ENCODE assay signal across 25 cellular contexts in the genomic region with DNA sequence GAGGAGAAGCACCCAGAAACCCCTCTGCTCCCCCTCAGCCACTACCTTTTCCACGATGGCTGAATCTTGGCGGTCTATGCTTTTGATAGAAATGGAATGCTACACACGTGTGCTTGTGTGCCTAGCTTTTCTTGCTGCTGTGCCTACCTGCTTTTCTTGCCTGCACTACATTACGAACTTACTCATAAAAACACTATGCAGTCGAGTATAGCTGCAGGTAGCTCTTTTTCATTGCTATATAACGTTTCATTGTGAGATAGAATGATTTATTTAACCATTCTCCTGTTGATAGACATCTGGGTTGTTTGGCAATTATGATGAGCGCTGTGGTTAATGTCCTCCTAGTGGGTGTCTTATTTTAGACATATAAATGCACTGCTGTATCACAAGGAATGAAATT.
"Had no signal": no experiment of that assay in that cellular context is flagged by ENCODE, and none has a peak within 500 bp of the region (broad histone marks: within the 10 kb centered on the region; RNA-seq: fewer than 3 reads in every experiment).

No MANE protein-coding gene starts in this region.

- H3K27ac ChIP-seq: brain microvascular endothelial cell, ovary, right lobe of liver, testis, VCaP had no signal

- ATAC-seq: effector memory CD8-positive, alpha-beta T cell; right lobe of liver had no signal

- H3K4me3 ChIP-seq: ovary, right lobe of liver, testis, transverse colon had no signal

- H3K36me3 Mint-ChIP-seq: activated naive CD8-positive, alpha-beta T cell treated with anti-CD3 and anti-CD28 coated beads, Interleukin-2, amount 10 ng/mL, durations not matched to agents 7 days and 5 days; immature natural killer cell; memory B cell had no signal

- H3K27me3 ChIP-seq: brain microvascular endothelial cell, ovary, right lobe of liver, testis, transverse colon had no signal

- H3K4me1 ChIP-seq: right lobe of liver had no signal

- H3K4me3 Mint-ChIP-seq: activated naive CD4-positive, alpha-beta T cell treated with anti-CD3 and anti-CD28 coated beads, Interleukin-2, amount 10 ng/mL, durations not matched to agents 7 days and 5 days; activated naive CD8-positive, alpha-beta T cell treated with anti-CD3 and anti-CD28 coated beads, Interleukin-2, amount 10 ng/mL, durations not matched to agents 7 days and 5 days; immature natural killer cell; memory B cell had no signal

- H3K9me3 Mint-ChIP-seq: activated naive CD8-positive, alpha-beta T cell treated with anti-CD3 and anti-CD28 coated beads, Interleukin-2, amount 10 ng/mL, durations not matched to agents 7 days and 5 days; memory B cell had no signal

- DNase-seq: activated CD4-positive, alpha-beta T cell treated with anti-CD3 and anti-CD28 coated beads for 48 hours; activated CD4-positive, alpha-beta T cell treated with anti-CD3 and anti-CD28 coated beads, Interleukin-2, amount 50 U/mL, for 48 hours; activated CD8-positive, alpha-beta memory T cell treated with anti-CD3 and anti-CD28 coated beads for 24 hours; activated gamma-delta T cell; activated naive CD4-positive, alpha-beta T cell treated with anti-CD3 and anti-CD28 coated beads, Interleukin-2, amount 10 ng/mL, durations not matched to agents 7 days and 5 days; activated naive CD8-positive, alpha-beta T cell treated with anti-CD3 and anti-CD28 coated beads, Interleukin-2, amount 10 ng/mL, durations not matched to agents 7 days and 5 days; activated T-cell treated with anti-CD3 and anti-CD28 coated beads, Interleukin-2, amount 50 U/mL, for 1 hour; brain microvascular endothelial cell; cortex of kidney; effector memory CD8-positive, alpha-beta T cell; head of caudate nucleus; hypothalamus; immature natural killer cell; midbrain; naive thymus-derived CD4-positive, alpha-beta T cell; ovary; right lobe of liver; stimulated activated CD4-positive, alpha-beta T cell treated with anti-CD3 and anti-CD28 coated beads, Interleukin-2, amount 100 ng/mL, for 48 hours; stimulated activated naive CD4-positive, alpha-beta T cell treated with Interleukin-2 at 50 U/mL for 16 hours; T-helper 9 cell; testis; transverse colon had no signal

- H3K36me3 ChIP-seq: brain microvascular endothelial cell, ovary, right lobe of liver, transverse colon had no signal

- H3K9me3 ChIP-seq: ovary, right lobe of liver, testis, transverse colon had no signal

- H3K27ac Mint-ChIP-seq: activated naive CD4-positive, alpha-beta T cell treated with anti-CD3 and anti-CD28 coated beads, Interleukin-2, amount 10 ng/mL, durations not matched to agents 7 days and 5 days; activated naive CD8-positive, alpha-beta T cell treated with anti-CD3 and anti-CD28 coated beads, Interleukin-2, amount 10 ng/mL, durations not matched to agents 7 days and 5 days; effector memory CD8-positive, alpha-beta T cell; immature natural killer cell; memory B cell; progenitor cell of endocrine pancreas had no signal
